Comparison of ENCODE assay signal across 13 cellular contexts in genomic region chr5:89584339-89584956, GRCh38.
A peak's percentile ranks its signal among the peaks of the same experiment; 100 is the strongest.
DNase-seq lines count a peak whose midpoint lies in the region; ATAC-seq and TF ChIP-seq lines count a peak whose summit lies in the region.
"Had no signal": no experiment of that assay in that cellular context is flagged by ENCODE, and none has a peak within 500 bp of the region (broad histone marks: within the 10 kb centered on the region; RNA-seq: fewer than 3 reads in every experiment).

No MANE protein-coding gene starts in this region.

- H3K4me1 Mint-ChIP-seq in stimulated activated memory B cell treated with anti-CD40 and anti-IgM and Interleukin-4, amounts not matched to agents 10 μg/mL and 1 μg/mL and 100 μg/mL, for 72 hours: peaks cover 9% of the 10 kb centered on the region
- H3K4me1 Mint-ChIP-seq: activated CD4-positive, alpha-beta memory T cell treated with anti-CD3 and anti-CD28 coated beads, Interleukin-2, amount 10 ng/mL, durations not matched to agents 7 days and 5 days had no signal

- TF ChIP-seq CTCF in choroid plexus epithelial cell (conservative IDR thresholded peaks at IDR 0.05; ENCODE audit: low read depth, low read length): no peak

- no peak overlapping the region for H3K4me3 Mint-ChIP-seq in stimulated activated memory B cell treated with anti-CD40 and anti-IgM and Interleukin-4, amounts not matched to agents 10 μg/mL and 1 μg/mL and 100 μg/mL, for 72 hours
- H3K4me3 Mint-ChIP-seq: activated CD4-positive, alpha-beta memory T cell treated with anti-CD3 and anti-CD28 coated beads, Interleukin-2, amount 10 ng/mL, durations not matched to agents 7 days and 5 days had no signal

- H3K27me3 Mint-ChIP-seq in stimulated activated memory B cell treated with anti-CD40 and anti-IgM and Interleukin-4, amounts not matched to agents 10 μg/mL and 1 μg/mL and 100 μg/mL, for 72 hours: no peaks in the 10 kb centered on the region
- H3K27me3 Mint-ChIP-seq: activated CD4-positive, alpha-beta memory T cell treated with anti-CD3 and anti-CD28 coated beads, Interleukin-2, amount 10 ng/mL, durations not matched to agents 7 days and 5 days had no signal

- no peak overlapping the region for H3K27ac Mint-ChIP-seq in stimulated activated memory B cell treated with anti-CD40 and anti-IgM and Interleukin-4, amounts not matched to agents 10 μg/mL and 1 μg/mL and 100 μg/mL, for 72 hours
- H3K27ac Mint-ChIP-seq: activated CD4-positive, alpha-beta memory T cell treated with anti-CD3 and anti-CD28 coated beads, Interleukin-2, amount 10 ng/mL, durations not matched to agents 7 days and 5 days had no signal

- ATAC-seq in stimulated activated memory B cell treated with anti-CD40 and anti-IgM and Interleukin-4, amounts not matched to agents 10 μg/mL and 1 μg/mL and 100 μg/mL, for 72 hours: no peak
- ATAC-seq: activated naive CD4-positive, alpha-beta T cell treated with anti-CD3 and anti-CD28 coated beads, Interleukin-2, amount 50 U/mL, for 72 hours; right lobe of liver had no signal

- no peak overlapping the region for H3K4me3 ChIP-seq in choroid plexus epithelial cell (ENCODE audit: low read depth, low read length)
- H3K4me3 ChIP-seq in skeletal muscle cell (ENCODE audit: low read depth, low read length): no peak overlapping the region
- H3K4me3 ChIP-seq: dorsolateral prefrontal cortex, right lobe of liver had no signal

- H3K36me3 Mint-ChIP-seq in stimulated activated memory B cell treated with anti-CD40 and anti-IgM and Interleukin-4, amounts not matched to agents 10 μg/mL and 1 μg/mL and 100 μg/mL, for 72 hours: no peaks in the 10 kb centered on the region
- H3K36me3 Mint-ChIP-seq: activated naive CD4-positive, alpha-beta T cell treated with anti-CD3 and anti-CD28 coated beads, Interleukin-2, amount 50 U/mL, for 72 hours had no signal

- H3K9me3 Mint-ChIP-seq in stimulated activated memory B cell treated with anti-CD40 and anti-IgM and Interleukin-4, amounts not matched to agents 10 μg/mL and 1 μg/mL and 100 μg/mL, for 72 hours: peaks cover 6% of the 10 kb centered on the region

- DNase-seq in GM04504 (ENCODE audit: low read depth): peak; percentile 55
- peak; percentile 76 for DNase-seq in NCI-H226
- DNase-seq in choroid plexus epithelial cell (ENCODE audit: low read depth): peak; percentile 59
- DNase-seq in skeletal muscle cell (ENCODE audit: low read depth): peak; percentile 62
- no peak for DNase-seq in NCI-H446 (lab: John Stamatoyannopoulos, UW)
- DNase-seq in NCI-H2196 (lab: John Stamatoyannopoulos, UW; ENCODE audit: unreplicated experiment): no peak
- DNase-seq: activated CD4-positive, alpha-beta memory T cell treated with anti-CD3 and anti-CD28 coated beads, Interleukin-2, amount 10 ng/mL, durations not matched to agents 7 days and 5 days; dorsolateral prefrontal cortex; KG1; NCI-H524; right lobe of liver had no signal

Comparison
In these comparisons a context has a peak if more than half of its experiments do, and no peak if none do; other contexts are left out.
1. DNase-seq: peak in GM04504 (single experiment), NCI-H226 (single experiment), choroid plexus epithelial cell (single experiment) and skeletal muscle cell (single experiment); none in NCI-H446 (0 of 2) and NCI-H2196 (single experiment).